In the genomic region with DNA sequence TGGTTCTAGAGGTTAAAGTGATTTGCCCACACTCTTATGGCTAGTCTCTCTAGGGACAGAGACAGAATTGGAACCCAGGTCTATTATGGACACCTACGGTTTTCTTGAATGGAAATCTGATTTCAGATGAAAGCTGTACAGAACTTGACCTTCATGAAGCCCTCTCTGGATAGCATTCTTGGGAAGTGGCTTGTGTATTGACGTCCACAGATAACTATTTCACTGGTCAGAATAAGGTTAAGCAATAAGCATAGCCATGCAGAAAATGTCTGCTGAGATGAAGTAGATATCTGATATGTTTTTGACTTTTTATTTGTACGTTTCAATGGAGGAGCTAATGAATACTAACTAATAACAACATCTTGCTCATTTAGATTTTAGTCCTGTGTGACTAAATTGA, we compare ENCODE assay signal across 1 cellular context.
TF ChIP-seq lines count a peak whose summit lies in the region.

No MANE protein-coding gene starts in this region.

TF ChIP-seq in GM12878, 131 proteins besides CTCF, POLR2A, EP300 and RAD21:
- no peak for TF ChIP-seq SIX5 (IDR thresholded peaks at IDR 0.05; ENCODE audit: low read depth, low read length, severe bottlenecking)
- TF ChIP-seq CBX5 (IDR thresholded peaks at IDR 0.05; ENCODE audit: low read depth), result no peak
- TF ChIP-seq GATAD2B (conservative IDR thresholded peaks at IDR 0.05; ENCODE audit: low read depth), result no peak
- no peak for TF ChIP-seq FOXM1 (IDR thresholded peaks at IDR 0.05; ENCODE audit: low read depth, low read length)
- TF ChIP-seq ZNF384 (IDR thresholded peaks at IDR 0.05; ENCODE audit: borderline replicate concordance, low read depth, low read length), result no peak
- no peak for TF ChIP-seq BHLHE40 (IDR thresholded peaks at IDR 0.05; ENCODE audit: borderline replicate concordance in 1 of 2, low read depth in 2 of 2, low read length in 1 of 2)
